ENCODE assay signal across 18 cellular contexts in the genomic region with DNA sequence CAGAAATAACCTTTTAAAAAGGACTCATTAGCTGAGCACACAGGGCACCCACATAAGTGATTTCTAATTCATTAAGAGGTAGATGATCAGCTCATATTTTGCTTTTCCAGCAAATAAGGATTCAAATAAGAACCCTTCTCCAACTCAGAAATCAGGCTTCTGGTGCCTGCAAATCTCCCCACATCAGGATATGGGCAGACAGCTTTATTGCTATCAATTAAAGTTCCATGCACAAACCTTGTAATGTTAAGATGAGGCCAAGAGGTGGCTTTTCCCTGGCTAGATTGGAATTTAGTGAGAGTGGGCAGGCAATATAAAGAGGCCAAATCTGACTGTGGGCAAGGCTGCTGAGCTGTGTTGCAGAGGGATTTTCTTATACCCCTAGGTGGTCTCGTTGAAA.
A peak's percentile ranks its signal among the peaks of the same experiment; 100 is the strongest.
DNase-seq lines count a peak whose midpoint lies in the region; ATAC-seq and TF ChIP-seq lines count a peak whose summit lies in the region.
"Had no signal": no experiment of that assay in that cellular context is flagged by ENCODE, and none has a peak within 500 bp of the region (broad histone marks: within the 10 kb centered on the region; RNA-seq: fewer than 3 reads in every experiment).

No MANE protein-coding gene starts in this region.

- no peak for DNase-seq in heart right ventricle
- DNase-seq in Right ventricle myocardium superior = no peak
- no peak for DNase-seq in nephron progenitor cell
- no peak for DNase-seq in upper lobe of left lung
- DNase-seq in effector memory CD8-positive, alpha-beta T cell = no peak
- no peak for DNase-seq in A172 (ENCODE audit: low spot score)
- DNase-seq: activated CD4-positive, alpha-beta memory T cell treated with anti-CD3 and anti-CD28 coated beads, Interleukin-2, amount 10 ng/mL, durations not matched to agents 7 days and 5 days; activated T-cell treated with anti-CD3 and anti-CD28 coated beads, Interleukin-2, amount 50 U/mL, for 72 hours; DMS79 treated with DMSO at 0.1 percent for 48 hours; MV-4-11; NCI-H2107; NCI-H524 treated with DMSO at 0.1 percent for 48 hours; spleen; T-cell had no signal

- 81 to 86% methylated on average over 1 of the region's 1 CpG for WGBS in heart right ventricle, 2 donors
- 40 to 66% methylated on average over 1 of the region's 1 CpG for WGBS in esophagus, 2 donors
- 42 to 86% methylated on average over 1 of the region's 1 CpG for WGBS in upper lobe of left lung, 2 donors

- H3K27me3 ChIP-seq in heart right ventricle = no peaks in the 10 kb centered on the region
- H3K27me3 ChIP-seq in esophagus (ENCODE audit: control insufficient read depth in 1 of 2, insufficient read depth in 2 of 2, low read length in 2 of 2) = no peaks in the 10 kb centered on the region
- H3K27me3 ChIP-seq in upper lobe of left lung = no peaks in the 10 kb centered on the region
- H3K27me3 ChIP-seq: ovary, spleen had no signal

- H3K27ac ChIP-seq in heart right ventricle = peak overlapping the region in 9 of 10 donors; percentile 57 to 86 (median 74)
- H3K27ac ChIP-seq in esophagus (ENCODE audit: low read depth in 2 of 2, low read length in 1 of 2) = peak overlapping the region; percentile 36 to 47
- peak overlapping the region; percentile 38 to 85 (median 68) for H3K27ac ChIP-seq in upper lobe of left lung
- H3K27ac ChIP-seq: A549 had no signal

- H3K4me1 ChIP-seq in heart right ventricle (peaks cover 12 to 88% (median 70%) of the 10 kb centered on the region in 9 donors), esophagus (ENCODE audit: control insufficient read depth in 2 of 2, insufficient read depth in 2 of 2, low read length in 1 of 2) (peaks cover 2 to 15% of the 10 kb centered on the region in 2 donors), upper lobe of left lung (peaks cover 43 to 63% (median 53%) of the 10 kb centered on the region in 4 donors)
- H3K4me1 ChIP-seq: A549 had no signal

- H3K27ac Mint-ChIP-seq in nephron progenitor cell = peak overlapping the region; percentile 42
- H3K27ac Mint-ChIP-seq in effector memory CD8-positive, alpha-beta T cell = no peak overlapping the region
- H3K27ac Mint-ChIP-seq: activated CD4-positive, alpha-beta memory T cell treated with anti-CD3 and anti-CD28 coated beads, Interleukin-2, amount 10 ng/mL, durations not matched to agents 7 days and 5 days; activated T-cell treated with anti-CD3 and anti-CD28 coated beads, Interleukin-2, amount 50 U/mL, for 72 hours; T-cell had no signal

- H3K27me3 Mint-ChIP-seq in nephron progenitor cell (ENCODE audit: low read depth, poor library complexity) = peaks cover 8% of the 10 kb centered on the region
- H3K27me3 Mint-ChIP-seq in effector memory CD8-positive, alpha-beta T cell = peaks cover 39 to 41% of the 10 kb centered on the region in 2 donors
- H3K27me3 Mint-ChIP-seq: T-cell had no signal

- no peaks in the 10 kb centered on the region for H3K36me3 ChIP-seq in heart right ventricle
- H3K36me3 ChIP-seq in esophagus (ENCODE audit: control insufficient read depth in 2 of 2, insufficient read depth in 2 of 2, low read length in 1 of 2) = no peaks in the 10 kb centered on the region
- H3K36me3 ChIP-seq in upper lobe of left lung = no peaks in the 10 kb centered on the region
- H3K36me3 ChIP-seq: ovary, spleen had no signal

- peak overlapping the region; percentile 28 for H3K4me3 Mint-ChIP-seq in nephron progenitor cell
- no peak overlapping the region for H3K4me3 Mint-ChIP-seq in effector memory CD8-positive, alpha-beta T cell
- H3K4me3 Mint-ChIP-seq: activated CD4-positive, alpha-beta memory T cell treated with anti-CD3 and anti-CD28 coated beads, Interleukin-2, amount 10 ng/mL, durations not matched to agents 7 days and 5 days; activated T-cell treated with anti-CD3 and anti-CD28 coated beads, Interleukin-2, amount 50 U/mL, for 72 hours; T-cell had no signal

- TF ChIP-seq CTCF in heart right ventricle (IDR thresholded peaks at IDR 0.05) (no peak), nephron progenitor cell (IDR thresholded peaks at IDR 0.05) (no peak), upper lobe of left lung (IDR thresholded peaks at IDR 0.05) (no peak)

- H3K4me1 Mint-ChIP-seq in nephron progenitor cell = peaks cover 76% of the 10 kb centered on the region
- peaks cover 0 to 6% of the 10 kb centered on the region in 2 donors for H3K4me1 Mint-ChIP-seq in effector memory CD8-positive, alpha-beta T cell (ENCODE audit: low read depth in 2 of 2)

- intact Hi-C loops in heart right ventricle (cut with DNase I) (loop anchor here in 2 of 10 donors (5.0 to 10.0 kb wide), 4 partner anchors 48 to 148 kb away; no protein-coding TSS in a partner anchor), Right ventricle myocardium superior (cut with DNase I) (no loop called here)

- H3K4me3 ChIP-seq in heart right ventricle (no peak overlapping the region), esophagus (ENCODE audit: low read depth in 1 of 2, low read length in 2 of 2) (no peak overlapping the region), upper lobe of left lung (no peak overlapping the region)
- H3K4me3 ChIP-seq: A549, ovary, spleen had no signal

- H3K9me3 Mint-ChIP-seq in nephron progenitor cell = peaks cover 28% of the 10 kb centered on the region
- H3K9me3 Mint-ChIP-seq in effector memory CD8-positive, alpha-beta T cell = no peaks in the 10 kb centered on the region
- H3K9me3 Mint-ChIP-seq: activated CD4-positive, alpha-beta memory T cell treated with anti-CD3 and anti-CD28 coated beads, Interleukin-2, amount 10 ng/mL, durations not matched to agents 7 days and 5 days; activated T-cell treated with anti-CD3 and anti-CD28 coated beads, Interleukin-2, amount 50 U/mL, for 72 hours; T-cell had no signal

- H3K36me3 Mint-ChIP-seq in nephron progenitor cell (ENCODE audit: low read depth) = peaks cover 24% of the 10 kb centered on the region
- no peaks in the 10 kb centered on the region for H3K36me3 Mint-ChIP-seq in effector memory CD8-positive, alpha-beta T cell (ENCODE audit: insufficient read depth)
- H3K36me3 Mint-ChIP-seq: T-cell had no signal

- ATAC-seq in heart right ventricle (no peak), Right ventricle myocardium superior (ENCODE audit: poor library complexity) (no peak), upper lobe of left lung (ENCODE audit: low FRiP score in 2 of 2) (no peak), GM18505 (IDR thresholded peaks at IDR 0.05; ENCODE audit: unreplicated experiment) (no peak)
- no peak for ATAC-seq in effector memory CD8-positive, alpha-beta T cell (replicated peaks)
- ATAC-seq: A549; activated T-cell treated with anti-CD3 and anti-CD28 coated beads, Interleukin-2, amount 50 U/mL, for 72 hours; T-cell had no signal

- TF ChIP-seq POLR2A in upper lobe of left lung (IDR thresholded peaks at IDR 0.05) (no peak), GM18505 (IDR thresholded peaks at IDR 0.05; ENCODE audit: borderline replicate concordance, extremely low read depth, insufficient read depth, insufficient read length) (no peak)

- no peaks in the 10 kb centered on the region for H3K9me3 ChIP-seq in heart right ventricle
- no peaks in the 10 kb centered on the region for H3K9me3 ChIP-seq in esophagus (ENCODE audit: control insufficient read depth in 2 of 2, insufficient read depth in 1 of 2, low read depth in 1 of 2, low read length in 1 of 2)
- H3K9me3 ChIP-seq in upper lobe of left lung = no peaks in the 10 kb centered on the region
- H3K9me3 ChIP-seq: A549, ovary, spleen had no signal

- no peak for TF ChIP-seq EP300 in upper lobe of left lung (IDR thresholded peaks at IDR 0.05)
